1 cellular context compared by ENCODE assay signal in the genomic region with DNA sequence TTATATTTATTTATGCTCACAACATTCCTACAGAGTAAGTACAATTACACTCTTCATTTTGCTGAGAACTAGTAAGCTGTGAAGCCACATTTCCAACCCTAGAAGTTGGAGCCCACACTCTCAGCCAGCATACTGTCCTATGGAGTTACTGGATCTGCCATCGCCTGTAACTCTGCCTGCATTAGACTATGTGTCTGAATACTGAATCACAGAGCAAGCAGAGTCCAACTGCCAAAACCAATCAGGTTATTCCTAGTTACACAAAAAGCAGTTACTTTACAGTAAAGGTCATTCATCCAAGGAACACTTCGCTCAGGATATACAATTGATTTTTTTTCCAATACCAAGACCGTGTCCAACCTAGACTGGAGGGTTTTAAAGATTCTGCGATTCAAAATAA.
TF ChIP-seq lines count a peak whose summit lies in the region.

No MANE protein-coding gene starts in this region.

TF ChIP-seq in SK-N-SH, 30 proteins besides CTCF, POLR2A, EP300 and RAD21 (continued from another document):
- TF ChIP-seq, protein P1, sequence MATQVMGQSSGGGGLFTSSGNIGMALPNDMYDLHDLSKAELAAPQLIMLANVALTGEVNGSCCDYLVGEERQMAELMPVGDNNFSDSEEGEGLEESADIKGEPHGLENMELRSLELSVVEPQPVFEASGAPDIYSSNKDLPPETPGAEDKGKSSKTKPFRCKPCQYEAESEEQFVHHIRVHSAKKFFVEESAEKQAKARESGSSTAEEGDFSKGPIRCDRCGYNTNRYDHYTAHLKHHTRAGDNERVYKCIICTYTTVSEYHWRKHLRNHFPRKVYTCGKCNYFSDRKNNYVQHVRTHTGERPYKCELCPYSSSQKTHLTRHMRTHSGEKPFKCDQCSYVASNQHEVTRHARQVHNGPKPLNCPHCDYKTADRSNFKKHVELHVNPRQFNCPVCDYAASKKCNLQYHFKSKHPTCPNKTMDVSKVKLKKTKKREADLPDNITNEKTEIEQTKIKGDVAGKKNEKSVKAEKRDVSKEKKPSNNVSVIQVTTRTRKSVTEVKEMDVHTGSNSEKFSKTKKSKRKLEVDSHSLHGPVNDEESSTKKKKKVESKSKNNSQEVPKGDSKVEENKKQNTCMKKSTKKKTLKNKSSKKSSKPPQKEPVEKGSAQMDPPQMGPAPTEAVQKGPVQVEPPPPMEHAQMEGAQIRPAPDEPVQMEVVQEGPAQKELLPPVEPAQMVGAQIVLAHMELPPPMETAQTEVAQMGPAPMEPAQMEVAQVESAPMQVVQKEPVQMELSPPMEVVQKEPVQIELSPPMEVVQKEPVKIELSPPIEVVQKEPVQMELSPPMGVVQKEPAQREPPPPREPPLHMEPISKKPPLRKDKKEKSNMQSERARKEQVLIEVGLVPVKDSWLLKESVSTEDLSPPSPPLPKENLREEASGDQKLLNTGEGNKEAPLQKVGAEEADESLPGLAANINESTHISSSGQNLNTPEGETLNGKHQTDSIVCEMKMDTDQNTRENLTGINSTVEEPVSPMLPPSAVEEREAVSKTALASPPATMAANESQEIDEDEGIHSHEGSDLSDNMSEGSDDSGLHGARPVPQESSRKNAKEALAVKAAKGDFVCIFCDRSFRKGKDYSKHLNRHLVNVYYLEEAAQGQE (IDR thresholded peaks at IDR 0.05; ENCODE audit: low read depth, low read length) = 0 out of 2 replicates have a peak, but pooled peaks have one; percentile 47
- TF ChIP-seq RCOR1 (IDR thresholded peaks at IDR 0.05; ENCODE audit: low read length) (no peak), FOSL2 (IDR thresholded peaks at IDR 0.05; ENCODE audit: borderline replicate concordance, low read depth) (peak; percentile 51; the same call in 1 of the 2 replicates), POLR2AphosphoS5 (IDR thresholded peaks at IDR 0.05; ENCODE audit: low read depth, low read length) (peak; percentile 96)
TF ChIP-seq in SK-N-SH: peak in this region for 12.
